In the genomic region with DNA sequence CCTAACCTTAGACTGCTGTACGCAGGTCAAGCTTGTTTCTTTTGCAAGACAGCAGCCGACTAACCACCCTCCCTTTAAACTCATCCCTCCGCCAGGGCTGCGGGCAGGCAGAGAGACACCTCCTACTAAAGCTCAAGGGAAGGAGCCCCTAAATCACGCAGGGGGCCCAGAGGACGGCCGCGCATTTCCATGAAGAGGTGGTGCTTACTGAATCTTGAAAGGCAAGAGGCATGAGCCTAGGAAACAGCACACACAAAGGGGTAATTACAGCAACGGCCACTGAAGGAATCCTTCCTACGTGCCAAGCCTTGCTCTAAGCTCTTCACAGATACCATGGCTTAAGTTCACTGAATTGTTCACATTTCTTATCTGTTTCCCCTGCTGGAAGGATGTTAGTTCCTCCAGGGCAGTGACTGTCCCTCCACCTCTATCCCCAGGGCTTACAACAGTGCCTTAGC, we compare ENCODE assay signal across 22 cellular contexts.
DNase-seq lines count a peak whose midpoint lies in the region; ATAC-seq, FAIRE-seq and TF ChIP-seq lines count a peak whose summit lies in the region.
"Had no signal": no experiment of that assay in that cellular context is flagged by ENCODE, and none has a peak within 500 bp of the region (broad histone marks: within the 10 kb centered on the region; RNA-seq: fewer than 3 reads in every experiment).

No MANE protein-coding gene starts in this region.

- TF ChIP-seq RAD21 in HepG2 (CRISPR knock-in tag; IDR thresholded peaks at IDR 0.05) = no peak

- no peak overlapping the region for H3K4ac ChIP-seq in mesendoderm (ENCODE audit: low read depth, low read length)

- intact Hi-C loops in HepG2 (cut with micrococcal nuclease; ENCODE audit: unreplicated experiment) (no loop called here), right lobe of liver (cut with DNase I) (no loop called here), sciatic nerve (cut with DNase I) (no loop called here)

- FAIRE-seq in HepG2 (lab: Jason Lieb, UNC) = no peak
- FAIRE-seq: A549, islet of Langerhans, TTC549 had no signal

- BruUV-seq in HepG2 (replicated peaks; lab: Mats Ljungman, UMichigan) = no TSS peak

- H4K5ac ChIP-seq in mesendoderm (ENCODE audit: low read length) = no peak overlapping the region

- H3K9me3 ChIP-seq in HepG2 (ENCODE audit: low read length) = no peaks in the 10 kb centered on the region
- H3K9me3 ChIP-seq in right lobe of liver = no peaks in the 10 kb centered on the region
- H3K9me3 ChIP-seq: A549 had no signal

- H3K36me3 ChIP-seq in HepG2 (replicated peaks in 1 of 2; ENCODE audit: control insufficient read depth in 1 of 2, insufficient read depth in 2 of 2, low read length in 2 of 2) = no peaks in the 10 kb centered on the region
- H3K36me3 ChIP-seq in right lobe of liver = no peaks in the 10 kb centered on the region
- no peaks in the 10 kb centered on the region for H3K36me3 ChIP-seq in mesendoderm (ENCODE audit: control insufficient read depth, insufficient read depth, low read length)
- H3K36me3 ChIP-seq: brain microvascular endothelial cell had no signal

- no peak overlapping the region for H3K4me3 Mint-ChIP-seq in type B pancreatic cell
- H3K4me3 Mint-ChIP-seq: activated CD4-positive, alpha-beta T cell treated with anti-CD3 and anti-CD28 coated beads, Interleukin-2, amount 10 ng/mL, durations not matched to agents 24 days and 14 days; activated naive CD8-positive, alpha-beta T cell treated with anti-CD3 and anti-CD28 coated beads, Interleukin-2, amount 10 ng/mL, durations not matched to agents 7 days and 5 days; dendritic cell treated with granulocyte-macrophage colony-stimulating factor and Interleukin-4, amounts not matched to agents 40 ng/mL and 50 ng/mL, for 4 days; nephron had no signal

- no peak overlapping the region for H2AK5ac ChIP-seq in mesendoderm (ENCODE audit: low read length)

- DNase-seq in HepG2 (ENCODE audit: low spot score) = no peak
- no peak for DNase-seq in right lobe of liver
- peak; percentile 38 for DNase-seq in choroid plexus epithelial cell (ENCODE audit: low read depth)
- DNase-seq in mesendoderm = peak; percentile 92
- no peak for DNase-seq in type B pancreatic cell (ENCODE audit: extremely low spot score, unreplicated experiment)
- DNase-seq in GDM1 (lab: John Stamatoyannopoulos, UW) = no peak
- no peak for DNase-seq in UCSD-AML1 (lab: John Stamatoyannopoulos, UW; ENCODE audit: unreplicated experiment)
- DNase-seq in sciatic nerve (ENCODE audit: low spot score) = no peak
- DNase-seq: activated CD4-positive, alpha-beta T cell treated with anti-CD3 and anti-CD28 coated beads, Interleukin-2, amount 10 ng/mL, durations not matched to agents 24 days and 14 days; activated naive CD8-positive, alpha-beta T cell treated with anti-CD3 and anti-CD28 coated beads, Interleukin-2, amount 10 ng/mL, durations not matched to agents 7 days and 5 days; brain microvascular endothelial cell; EL; Right ventricle myocardium superior had no signal

- H3K79me1 ChIP-seq in mesendoderm (ENCODE audit: low read length) = no peaks in the 10 kb centered on the region

- in situ Hi-C loops in HepG2 (cut with HindIII; ENCODE audit: extremely low pct_ligation_motif_present, low pct_unique_long_range_greater_than_20kb) = no loop called here

- no peak for TF ChIP-seq POLR2A in HepG2 (IDR thresholded peaks at IDR 0.05; ENCODE audit: insufficient read depth in 1 of 2, low read depth in 2 of 2, low read length in 2 of 2)
- no peak for TF ChIP-seq POLR2A in right lobe of liver (IDR thresholded peaks at IDR 0.05)

- H3K4me3 ChIP-seq in HepG2 (replicated peaks in 1 of 3; ENCODE audit: insufficient read depth in 1 of 3, low read depth in 2 of 3, low read length in 3 of 3) (peak overlapping the region in 2 of 3 experiments; percentile 35 to 40; a peak in 4 of 6 replicates), right lobe of liver (no peak overlapping the region), choroid plexus epithelial cell (ENCODE audit: low read depth, low read length) (no peak overlapping the region), mesendoderm (ENCODE audit: low read length) (no peak overlapping the region)
- H3K4me3 ChIP-seq: A549, hepatocyte, lung, smooth muscle cell had no signal

- no peaks in the 10 kb centered on the region for H4K20me1 ChIP-seq in HepG2 (ENCODE audit: insufficient read depth, low read length)

- TF ChIP-seq EP300 in HepG2 (IDR thresholded peaks at IDR 0.05; ENCODE audit: low read depth in 2 of 2, low read length in 2 of 2) = no peak
- no peak for TF ChIP-seq EP300 in HepG2 (CRISPR knock-in tag; IDR thresholded peaks at IDR 0.05; ENCODE audit: borderline replicate concordance)

- H3K27me3 ChIP-seq in HepG2 (ENCODE audit: control insufficient read depth in 1 of 2, insufficient read depth in 2 of 2, low read length in 2 of 2) = no peaks in the 10 kb centered on the region; a peak in 1 of 5 replicates
- no peaks in the 10 kb centered on the region for H3K27me3 ChIP-seq in right lobe of liver
- no peaks in the 10 kb centered on the region for H3K27me3 ChIP-seq in mesendoderm (ENCODE audit: insufficient read depth, low read length, poor library complexity)
- H3K27me3 ChIP-seq: brain microvascular endothelial cell, hepatocyte had no signal

- H3K79me2 ChIP-seq in HepG2 (ENCODE audit: insufficient read depth, low read length) = no peaks in the 10 kb centered on the region
- H3K79me2 ChIP-seq in mesendoderm (ENCODE audit: control insufficient read depth, insufficient read depth, low read length) = no peaks in the 10 kb centered on the region
- H3K79me2 ChIP-seq: hepatocyte had no signal

- POLR2A ChIA-PET in HepG2 (lab: Yijun Ruan, JAX) = interaction anchor here (1.2 kb wide), 1 partner anchor 15 kb away, joined by 3 read pairs; no protein-coding TSS in a partner anchor

- H3K27me3 Mint-ChIP-seq in type B pancreatic cell = no peaks in the 10 kb centered on the region
- H3K27me3 Mint-ChIP-seq: activated CD4-positive, alpha-beta T cell treated with anti-CD3 and anti-CD28 coated beads, Interleukin-2, amount 10 ng/mL, durations not matched to agents 24 days and 14 days; activated naive CD8-positive, alpha-beta T cell treated with anti-CD3 and anti-CD28 coated beads, Interleukin-2, amount 10 ng/mL, durations not matched to agents 7 days and 5 days; dendritic cell treated with granulocyte-macrophage colony-stimulating factor and Interleukin-4, amounts not matched to agents 40 ng/mL and 50 ng/mL, for 4 days; progenitor cell of endocrine pancreas had no signal

- H3K9me3 Mint-ChIP-seq in type B pancreatic cell = no peaks in the 10 kb centered on the region
- H3K9me3 Mint-ChIP-seq: activated CD4-positive, alpha-beta T cell treated with anti-CD3 and anti-CD28 coated beads, Interleukin-2, amount 10 ng/mL, durations not matched to agents 24 days and 14 days; activated naive CD8-positive, alpha-beta T cell treated with anti-CD3 and anti-CD28 coated beads, Interleukin-2, amount 10 ng/mL, durations not matched to agents 7 days and 5 days; dendritic cell treated with granulocyte-macrophage colony-stimulating factor and Interleukin-4, amounts not matched to agents 40 ng/mL and 50 ng/mL, for 4 days; nephron had no signal

- no peak overlapping the region for H3K9ac ChIP-seq in HepG2 (ENCODE audit: insufficient read depth, low read depth, low read length)
- H3K9ac ChIP-seq in mesendoderm (ENCODE audit: low read length) = no peak overlapping the region

- H2AFZ ChIP-seq in HepG2 (ENCODE audit: low read length) = peak overlapping the region; percentile 64
- H2AFZ ChIP-seq: hepatocyte had no signal

- peak overlapping the region; percentile 8 for H3K56ac ChIP-seq in mesendoderm (ENCODE audit: low read length)

- H3K23ac ChIP-seq in mesendoderm (ENCODE audit: low read length) = no peak overlapping the region

- H3K4me1 Mint-ChIP-seq in type B pancreatic cell (ENCODE audit: unreplicated experiment) = peaks cover 4% of the 10 kb centered on the region
- H3K4me1 Mint-ChIP-seq: activated CD4-positive, alpha-beta T cell treated with anti-CD3 and anti-CD28 coated beads, Interleukin-2, amount 10 ng/mL, durations not matched to agents 24 days and 14 days; activated naive CD8-positive, alpha-beta T cell treated with anti-CD3 and anti-CD28 coated beads, Interleukin-2, amount 10 ng/mL, durations not matched to agents 7 days and 5 days had no signal

- H3K4me2 ChIP-seq in HepG2 (ENCODE audit: low read depth, low read length) (peak overlapping the region; percentile 67), mesendoderm (ENCODE audit: low read length) (no peak overlapping the region)
- H3K4me2 ChIP-seq: A549, hepatocyte, smooth muscle cell had no signal

- no peak overlapping the region for H4K8ac ChIP-seq in mesendoderm (ENCODE audit: low read depth, low read length)

- CTCF ChIA-PET in HepG2 (lab: Yijun Ruan, JAX; ENCODE audit: low intra/inter-chr PET ratio, low total read pairs) = no interaction called here

- TF ChIP-seq CTCF in HepG2 (CRISPR knock-in tag; IDR thresholded peaks at IDR 0.05) (no peak), right lobe of liver (IDR thresholded peaks at IDR 0.05) (no peak), choroid plexus epithelial cell (conservative IDR thresholded peaks at IDR 0.05; ENCODE audit: low read depth, low read length) (no peak), type B pancreatic cell (conservative IDR thresholded peaks at IDR 0.05) (no peak)

- 34% methylated on average over 7 of the region's 10 CpGs for WGBS in HepG2 (ENCODE audit: low lambda C conversion rate)
- 43% methylated on average over 4 of the region's 10 CpGs for WGBS in right lobe of liver (ENCODE audit: insufficient coverage, low coverage, low lambda C conversion rate, missing lambda C conversion rate)
- no CpG with 5 or more reads among the region's 10 CpGs for WGBS in mesendoderm (ENCODE audit: extremely low coverage, insufficient coverage, low lambda C conversion rate)

- ATAC-seq in HepG2 (peak; percentile 38), right lobe of liver (no peak), sciatic nerve (no peak)

- H3K4me1 ChIP-seq in HepG2 (ENCODE audit: insufficient read depth, low read length) = peaks cover 32% of the 10 kb centered on the region
- H3K4me1 ChIP-seq in right lobe of liver = no peaks in the 10 kb centered on the region
- no peaks in the 10 kb centered on the region for H3K4me1 ChIP-seq in mesendoderm (ENCODE audit: control insufficient read depth, low read depth, low read length)

- no peak overlapping the region for H2BK5ac ChIP-seq in mesendoderm (ENCODE audit: low read length)

- no peak overlapping the region for H2BK15ac ChIP-seq in mesendoderm (replicated peaks; ENCODE audit: low read depth)

- no peak overlapping the region for H2BK120ac ChIP-seq in mesendoderm (ENCODE audit: low read depth, low read length)

- H3K36me3 Mint-ChIP-seq in type B pancreatic cell = no peaks in the 10 kb centered on the region
- H3K36me3 Mint-ChIP-seq: activated naive CD8-positive, alpha-beta T cell treated with anti-CD3 and anti-CD28 coated beads, Interleukin-2, amount 10 ng/mL, durations not matched to agents 7 days and 5 days had no signal

- H3K18ac ChIP-seq in mesendoderm (ENCODE audit: low read length) = no peak overlapping the region

- H3K27ac ChIP-seq in HepG2 (ENCODE audit: extremely low read length, insufficient read depth, low read length) (no peak overlapping the region), right lobe of liver (no peak overlapping the region), mesendoderm (ENCODE audit: low read depth, low read length) (no peak overlapping the region)
- H3K27ac ChIP-seq: A549, brain microvascular endothelial cell, hepatocyte had no signal

- H3K27ac Mint-ChIP-seq in type B pancreatic cell = peak overlapping the region; percentile 27
- H3K27ac Mint-ChIP-seq: activated CD4-positive, alpha-beta T cell treated with anti-CD3 and anti-CD28 coated beads, Interleukin-2, amount 10 ng/mL, durations not matched to agents 24 days and 14 days; activated naive CD8-positive, alpha-beta T cell treated with anti-CD3 and anti-CD28 coated beads, Interleukin-2, amount 10 ng/mL, durations not matched to agents 7 days and 5 days; dendritic cell treated with granulocyte-macrophage colony-stimulating factor and Interleukin-4, amounts not matched to agents 40 ng/mL and 50 ng/mL, for 4 days; nephron; progenitor cell of endocrine pancreas had no signal

Comparison
In these comparisons a context has a peak if more than half of its experiments do, and no peak if none do; other contexts are left out.
1. H3K4me3 ChIP-seq: peak in HepG2 (2 of 3); none in right lobe of liver (0 of 3), choroid plexus epithelial cell (single experiment) and mesendoderm (single experiment).
2. DNase-seq: peak in choroid plexus epithelial cell (single experiment) and mesendoderm (single experiment); none in HepG2 (single experiment), right lobe of liver (0 of 3), type B pancreatic cell (single experiment), GDM1 (single experiment), UCSD-AML1 (single experiment) and sciatic nerve (single experiment).